ENCODE assay signal across 8 cellular contexts in genomic region chr20:38806855-38807655, GRCh38. TPM values are rescaled to one million over a fixed set of nuclear protein-coding genes. Genes with fewer than 3 reads are reported as not detected.
DNase-seq lines count a peak whose midpoint lies in the region; ATAC-seq and TF ChIP-seq lines count a peak whose summit lies in the region.

No MANE protein-coding gene starts in this region.

- peak overlapping the region; percentile 89 for H3K27ac Mint-ChIP-seq in activated naive CD4-positive, alpha-beta T cell treated with anti-CD3 and anti-CD28 coated beads, Interleukin-2, amount 50 U/mL, for 24 hours
- H3K27ac Mint-ChIP-seq in stimulated activated naive CD8-positive, alpha-beta T cell treated with anti-CD3 and anti-CD28 coated beads, Interleukin-15, Interleukin-2, amounts not matched to agents 100 ng/mL and 50 ng/mL, for 24 hours = peak overlapping the region; percentile 83

- H3K4me1 ChIP-seq in lower lobe of right lung = peaks cover 48% of the 10 kb centered on the region

- peak overlapping the region; percentile 72 for H3K4me3 ChIP-seq in lower lobe of right lung

- no peaks in the 10 kb centered on the region for H3K9me3 ChIP-seq in lower lobe of right lung

- peaks cover 69% of the 10 kb centered on the region for H3K4me1 Mint-ChIP-seq in activated naive CD4-positive, alpha-beta T cell treated with anti-CD3 and anti-CD28 coated beads, Interleukin-2, amount 50 U/mL, for 24 hours
- H3K4me1 Mint-ChIP-seq in stimulated activated naive CD8-positive, alpha-beta T cell treated with anti-CD3 and anti-CD28 coated beads, Interleukin-15, Interleukin-2, amounts not matched to agents 100 ng/mL and 50 ng/mL, for 24 hours (ENCODE audit: low read depth) = peaks cover 68% of the 10 kb centered on the region

- H3K27me3 ChIP-seq in lower lobe of right lung (ENCODE audit: low read depth) = peaks cover 30% of the 10 kb centered on the region

- H3K9me3 Mint-ChIP-seq in activated naive CD4-positive, alpha-beta T cell treated with anti-CD3 and anti-CD28 coated beads, Interleukin-2, amount 50 U/mL, for 24 hours = no peaks in the 10 kb centered on the region
- no peaks in the 10 kb centered on the region for H3K9me3 Mint-ChIP-seq in stimulated activated naive CD8-positive, alpha-beta T cell treated with anti-CD3 and anti-CD28 coated beads, Interleukin-15, Interleukin-2, amounts not matched to agents 100 ng/mL and 50 ng/mL, for 24 hours

- intact Hi-C loops in lower lobe of right lung (cut with DNase I) = no loop called here

- peak overlapping the region; percentile 86 for H3K4me3 Mint-ChIP-seq in activated naive CD4-positive, alpha-beta T cell treated with anti-CD3 and anti-CD28 coated beads, Interleukin-2, amount 50 U/mL, for 24 hours
- H3K4me3 Mint-ChIP-seq in stimulated activated naive CD8-positive, alpha-beta T cell treated with anti-CD3 and anti-CD28 coated beads, Interleukin-15, Interleukin-2, amounts not matched to agents 100 ng/mL and 50 ng/mL, for 24 hours = peak overlapping the region; percentile 84

- peaks cover 10% of the 10 kb centered on the region for H3K36me3 Mint-ChIP-seq in activated naive CD4-positive, alpha-beta T cell treated with anti-CD3 and anti-CD28 coated beads, Interleukin-2, amount 50 U/mL, for 24 hours
- H3K36me3 Mint-ChIP-seq in stimulated activated naive CD8-positive, alpha-beta T cell treated with anti-CD3 and anti-CD28 coated beads, Interleukin-15, Interleukin-2, amounts not matched to agents 100 ng/mL and 50 ng/mL, for 24 hours (ENCODE audit: low read depth) = peaks cover 47% of the 10 kb centered on the region

- no peaks in the 10 kb centered on the region for H3K36me3 ChIP-seq in lower lobe of right lung

- no peak for TF ChIP-seq CTCF in lower lobe of right lung (IDR thresholded peaks at IDR 0.05)

- ATAC-seq in GM18511 (IDR thresholded peaks at IDR 0.05; ENCODE audit: unreplicated experiment) (peak; percentile 39), lower lobe of right lung (peak; percentile 3), GM21381 (IDR thresholded peaks at IDR 0.05; ENCODE audit: unreplicated experiment) (no peak), GM21526 (IDR thresholded peaks at IDR 0.05; ENCODE audit: low FRiP score, unreplicated experiment) (no peak)

- H3K27ac ChIP-seq in lower lobe of right lung = peak overlapping the region; percentile 79

- no peaks in the 10 kb centered on the region for H3K27me3 Mint-ChIP-seq in activated naive CD4-positive, alpha-beta T cell treated with anti-CD3 and anti-CD28 coated beads, Interleukin-2, amount 50 U/mL, for 24 hours
- H3K27me3 Mint-ChIP-seq in stimulated activated naive CD8-positive, alpha-beta T cell treated with anti-CD3 and anti-CD28 coated beads, Interleukin-15, Interleukin-2, amounts not matched to agents 100 ng/mL and 50 ng/mL, for 24 hours = no peaks in the 10 kb centered on the region

- DNase-seq in NCI-H345 treated with DMSO at 0.1 percent for 48 hours (lab: John Stamatoyannopoulos, UW; ENCODE audit: unreplicated experiment) (peak; percentile 83), lower lobe of right lung (no peak), amniotic stem cell (lab: John Stamatoyannopoulos, UW) (no peak)

RNA-seq across cellular contexts. Expression of gene PPP1R16B, which starts 1.6 kb away (rescaled TPM):
- total RNA-seq in lower lobe of right lung = 13.0 TPM

RNA-seq across cellular contexts. Expression of gene ACTR5, which starts 58.8 kb away (rescaled TPM):
- total RNA-seq in lower lobe of right lung = 6.0 TPM

Comparison
In these comparisons a context has a peak if more than half of its experiments do, and no peak if none do; other contexts are left out.
1. ATAC-seq: peak in GM18511 (single experiment) and lower lobe of right lung (2 of 2); none in GM21381 (single experiment) and GM21526 (single experiment).